Comparison of ENCODE assay signal across 1 cellular context in the genomic region with DNA sequence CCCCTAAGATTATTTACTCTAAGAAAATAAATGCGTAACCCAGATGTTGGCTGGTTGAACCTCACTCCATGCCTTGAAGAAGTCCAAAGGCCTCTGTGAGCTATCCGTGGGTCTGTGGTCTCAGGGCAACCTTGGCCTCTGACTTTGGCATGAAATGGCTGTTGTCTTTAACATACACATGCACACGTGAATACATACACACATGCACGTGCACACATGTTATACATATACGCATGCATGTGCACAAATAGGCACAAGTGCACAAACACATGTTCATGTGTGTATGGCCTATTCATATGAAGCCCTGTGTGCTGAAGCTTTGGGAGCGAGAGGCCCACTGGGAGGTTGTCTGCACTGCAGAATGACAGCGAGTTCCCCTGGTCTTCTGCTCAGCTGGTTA.
TF ChIP-seq lines count a peak whose summit lies in the region.

No MANE protein-coding gene starts in this region.

TF ChIP-seq in IMR-90, 13 proteins besides CTCF, POLR2A, EP300 and RAD21:
- TF ChIP-seq NFE2L2 (IDR thresholded peaks at IDR 0.05; ENCODE audit: low read depth, low read length) (no peak), RCOR1 (IDR thresholded peaks at IDR 0.05; ENCODE audit: insufficient replicate concordance, low read length) (no peak), MXI1 (IDR thresholded peaks at IDR 0.05; ENCODE audit: borderline replicate concordance, low read depth, low read length) (no peak), CEBPB (IDR thresholded peaks at IDR 0.05; ENCODE audit: low read depth, low read length) (no peak), SMC3 (IDR thresholded peaks at IDR 0.05; ENCODE audit: low read depth, low read length) (no peak), MAFK (IDR thresholded peaks at IDR 0.05; ENCODE audit: low read depth, low read length) (no peak), BHLHE40 (IDR thresholded peaks at IDR 0.05; ENCODE audit: low read depth, low read length) (no peak), RFX5 (IDR thresholded peaks at IDR 0.05; ENCODE audit: low read depth, low read length) (no peak), FOS (IDR thresholded peaks at IDR 0.05; ENCODE audit: low read depth, low read length) (no peak), CHD1 (IDR thresholded peaks at IDR 0.05; ENCODE audit: low read depth, low read length) (no peak), MAZ (IDR thresholded peaks at IDR 0.05; ENCODE audit: borderline replicate concordance, low read depth, low read length) (no peak)
- TF ChIP-seq, protein P1, sequence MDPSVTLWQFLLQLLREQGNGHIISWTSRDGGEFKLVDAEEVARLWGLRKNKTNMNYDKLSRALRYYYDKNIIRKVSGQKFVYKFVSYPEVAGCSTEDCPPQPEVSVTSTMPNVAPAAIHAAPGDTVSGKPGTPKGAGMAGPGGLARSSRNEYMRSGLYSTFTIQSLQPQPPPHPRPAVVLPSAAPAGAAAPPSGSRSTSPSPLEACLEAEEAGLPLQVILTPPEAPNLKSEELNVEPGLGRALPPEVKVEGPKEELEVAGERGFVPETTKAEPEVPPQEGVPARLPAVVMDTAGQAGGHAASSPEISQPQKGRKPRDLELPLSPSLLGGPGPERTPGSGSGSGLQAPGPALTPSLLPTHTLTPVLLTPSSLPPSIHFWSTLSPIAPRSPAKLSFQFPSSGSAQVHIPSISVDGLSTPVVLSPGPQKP (IDR thresholded peaks at IDR 0.05; ENCODE audit: borderline replicate concordance, low read depth, low read length) = no peak
- TF ChIP-seq, protein P2, sequence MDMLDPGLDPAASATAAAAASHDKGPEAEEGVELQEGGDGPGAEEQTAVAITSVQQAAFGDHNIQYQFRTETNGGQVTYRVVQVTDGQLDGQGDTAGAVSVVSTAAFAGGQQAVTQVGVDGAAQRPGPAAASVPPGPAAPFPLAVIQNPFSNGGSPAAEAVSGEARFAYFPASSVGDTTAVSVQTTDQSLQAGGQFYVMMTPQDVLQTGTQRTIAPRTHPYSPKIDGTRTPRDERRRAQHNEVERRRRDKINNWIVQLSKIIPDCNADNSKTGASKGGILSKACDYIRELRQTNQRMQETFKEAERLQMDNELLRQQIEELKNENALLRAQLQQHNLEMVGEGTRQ (IDR thresholded peaks at IDR 0.05; ENCODE audit: low read depth, low read length) = no peak
